In the genomic region with DNA sequence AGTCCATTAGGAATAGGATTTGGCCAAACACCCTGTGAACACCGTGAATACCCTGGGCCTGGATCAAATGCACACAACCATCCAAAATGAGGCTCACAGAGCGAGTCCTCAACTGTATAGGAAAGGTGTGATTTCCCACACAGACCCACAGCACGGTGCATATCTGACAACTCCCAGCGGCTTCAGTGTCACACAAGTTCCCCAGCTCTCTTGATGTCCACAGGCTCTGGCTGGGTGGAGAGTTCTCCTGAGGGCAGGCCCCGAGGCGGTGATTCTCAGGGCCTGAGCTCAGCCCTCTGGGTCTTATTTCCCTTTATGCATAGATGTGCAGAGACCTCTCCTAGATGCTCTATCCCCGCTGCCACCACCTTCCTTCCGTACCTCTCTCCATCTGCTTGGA, we compare ENCODE assay signal across 20 cellular contexts.
DNase-seq lines count a peak whose midpoint lies in the region; ATAC-seq and TF ChIP-seq lines count a peak whose summit lies in the region.
"Had no signal": no experiment of that assay in that cellular context is flagged by ENCODE, and none has a peak within 500 bp of the region (broad histone marks: within the 10 kb centered on the region; RNA-seq: fewer than 3 reads in every experiment).

No MANE protein-coding gene starts in this region.

- ATAC-seq in foreskin keratinocyte (no peak), upper lobe of right lung (no peak)

- peak overlapping the region; percentile 19; the same call in 1 of the 2 replicates for H3K27ac ChIP-seq in C4-2B
- H3K27ac ChIP-seq in SK-N-MC, result peak overlapping the region; percentile 99
- peak overlapping the region; percentile 45 for H3K27ac ChIP-seq in foreskin keratinocyte
- peak overlapping the region in 3 of 5 donors; percentile 80 to 87 (median 87) for H3K27ac ChIP-seq in stomach
- no peak overlapping the region for H3K27ac ChIP-seq in upper lobe of right lung
- H3K27ac ChIP-seq: PC-9, SJSA1 had no signal

- intact Hi-C loops in stomach (cut with DNase I; ENCODE audit: low total_unique reads) (no loop called here), upper lobe of right lung (cut with DNase I) (no loop called here)

- H3K36me3 ChIP-seq in SK-N-MC (ENCODE audit: insufficient read depth, low read length), result peaks cover 2% of the 10 kb centered on the region; the same call in 1 of the 2 replicates
- H3K36me3 ChIP-seq in stomach, result no peaks in the 10 kb centered on the region
- no peaks in the 10 kb centered on the region for H3K36me3 ChIP-seq in upper lobe of right lung
- H3K36me3 ChIP-seq: SJSA1 had no signal

- TF ChIP-seq POLR2A in stomach (IDR thresholded peaks at IDR 0.05), result no peak

- H3K9me3 ChIP-seq in SK-N-MC (ENCODE audit: low read depth, low read length) (no peaks in the 10 kb centered on the region), stomach (no peaks in the 10 kb centered on the region), upper lobe of right lung (no peaks in the 10 kb centered on the region)
- H3K9me3 ChIP-seq: SJSA1 had no signal

- H3K4me1 ChIP-seq in foreskin keratinocyte (peaks cover 48% of the 10 kb centered on the region), stomach (peaks cover 31 to 80% (median 66%) of the 10 kb centered on the region in 4 donors), upper lobe of right lung (peaks cover 38% of the 10 kb centered on the region)
- H3K4me1 ChIP-seq: SJSA1 had no signal

- TF ChIP-seq EP300 in stomach (IDR thresholded peaks at IDR 0.05), result no peak

- H3K27me3 ChIP-seq in foreskin keratinocyte, result no peaks in the 10 kb centered on the region
- H3K27me3 ChIP-seq in stomach, result no peaks in the 10 kb centered on the region
- H3K27me3 ChIP-seq in upper lobe of right lung, result no peaks in the 10 kb centered on the region
- H3K27me3 ChIP-seq: SJSA1 had no signal

- H3K9ac ChIP-seq in SK-N-MC (ENCODE audit: insufficient read length), result no peak overlapping the region

- WGBS in stomach, 5 donors, result 78 to 98% (median 86%) methylated on average over 7 to 8 of the region's 8 CpGs

- DNase-seq in SK-N-MC (ENCODE audit: low read depth, low spot score) (no peak), foreskin keratinocyte (no peak), stomach (no peak), upper lobe of right lung (no peak), foreskin fibroblast (no peak), NCI-H510A treated with DMSO at 0.1 percent for 48 hours (lab: John Stamatoyannopoulos, UW) (no peak)
- DNase-seq: CD4-positive, alpha-beta T cell; DMS53; KBM-7; MV-4-11; NCI-H1105; NCI-H1436 treated with DMSO at 0.1 percent for 48 hours; NCI-H187 treated with DMSO at 0.1 percent for 48 hours; NCI-H345; NCI-H524 treated with DMSO at 0.1 percent for 48 hours; NCI-H82; PC-9; Right ventricle myocardium superior had no signal

- TF ChIP-seq CTCF in C4-2B (conservative IDR thresholded peaks at IDR 0.05) (no peak), foreskin keratinocyte (conservative IDR thresholded peaks at IDR 0.05) (no peak), stomach (IDR thresholded peaks at IDR 0.05) (no peak), upper lobe of right lung (IDR thresholded peaks at IDR 0.05) (no peak), foreskin fibroblast (IDR thresholded peaks at IDR 0.05; ENCODE audit: low read depth, low read length) (no peak)

- H3K4me3 ChIP-seq in SK-N-MC, result no peak overlapping the region
- H3K4me3 ChIP-seq in stomach, result no peak overlapping the region
- H3K4me3 ChIP-seq in upper lobe of right lung, result no peak overlapping the region
- no peak overlapping the region for H3K4me3 ChIP-seq in foreskin fibroblast (ENCODE audit: low read depth in 1 of 2, low read length in 2 of 2)
- H3K4me3 ChIP-seq: PC-9, SJSA1 had no signal
